In the genomic region with DNA sequence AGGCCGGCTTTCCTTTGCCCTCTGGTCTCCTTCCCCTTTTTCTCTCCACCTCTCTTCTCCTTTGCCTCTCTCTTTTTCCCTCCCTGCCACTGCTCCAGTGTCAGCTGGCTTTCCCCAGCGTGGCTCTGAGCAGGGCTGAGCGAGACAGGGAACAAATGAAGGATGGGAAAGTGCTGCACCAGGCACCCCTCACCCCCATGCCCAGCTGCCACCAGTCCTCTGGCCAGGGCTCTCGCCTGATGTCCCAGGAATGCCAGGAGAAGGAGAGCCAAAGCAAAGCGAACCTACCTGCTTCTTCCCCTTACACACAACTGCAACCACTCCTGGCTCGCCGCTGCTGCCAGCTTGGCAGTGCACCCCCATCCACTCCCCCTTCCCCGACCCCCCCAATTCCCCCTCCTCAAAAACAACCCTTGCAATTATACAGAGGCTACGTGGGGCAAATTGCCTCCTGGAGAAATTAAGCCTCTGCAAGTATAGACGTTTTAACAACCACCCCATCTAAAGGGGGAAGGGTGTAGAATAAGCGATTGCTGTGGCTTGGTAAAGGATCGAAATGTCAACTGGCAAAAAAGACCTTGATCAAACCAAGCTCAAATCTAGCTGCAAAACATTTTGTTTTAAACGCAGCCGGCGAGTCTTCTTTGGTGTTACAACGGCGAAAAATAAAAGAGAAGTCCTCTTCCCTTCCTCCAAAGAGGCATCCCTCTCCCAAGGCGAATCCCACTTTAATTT, we compare ENCODE assay signal across 10 cellular contexts. TPM values are rescaled to one million over a fixed set of nuclear protein-coding genes. Genes with fewer than 3 reads are reported as not detected.
DNase-seq lines count a peak whose midpoint lies in the region; ATAC-seq and TF ChIP-seq lines count a peak whose summit lies in the region.
"Had no signal": no experiment of that assay in that cellular context is flagged by ENCODE, and none has a peak within 500 bp of the region (broad histone marks: within the 10 kb centered on the region; RNA-seq: fewer than 3 reads in every experiment).

No MANE protein-coding gene starts in this region.

- TF ChIP-seq POLR2A in stomach (IDR thresholded peaks at IDR 0.05): no peak

- POLR2A ChIA-PET in activated CD4-positive, alpha-beta memory T cell treated with anti-CD3 and anti-CD28 coated beads for 36 hours (lab: Charles Lee): interaction anchor here (0.7 to 19.8 kb wide), 14 partner anchors 7 to 1291 kb away, joined by 3 to 425 read pairs (median 9); no protein-coding TSS in a partner anchor

- no peak for TF ChIP-seq EP300 in stomach (IDR thresholded peaks at IDR 0.05)

- H3K4me1 Mint-ChIP-seq in activated CD4-positive, alpha-beta memory T cell treated with anti-CD3 and anti-CD28 coated beads for 36 hours (ENCODE audit: low read depth): peaks cover 40% of the 10 kb centered on the region

- H3K36me3 ChIP-seq in iPS DF 6.9 (ENCODE audit: control insufficient read depth, insufficient read depth, low read length) (no peaks in the 10 kb centered on the region), stomach (no peaks in the 10 kb centered on the region)
- H3K36me3 ChIP-seq: BE2C had no signal

- no peak for TF ChIP-seq CTCF in stomach (IDR thresholded peaks at IDR 0.05)

- CTCF ChIA-PET in activated CD4-positive, alpha-beta memory T cell treated with anti-CD3 and anti-CD28 coated beads for 36 hours (lab: Charles Lee): interaction anchor here (0.6 to 10.4 kb wide), 10 partner anchors 11 to 1291 kb away, joined by 3 to 130 read pairs (median 22); no protein-coding TSS in a partner anchor

- intact Hi-C loops in activated CD4-positive, alpha-beta memory T cell treated with anti-CD3 and anti-CD28 coated beads for 36 hours (cut with micrococcal nuclease): loop anchor here (1.0 to 10.0 kb wide), 7 partner anchors 9 to 1812 kb away; partner anchors contain the start of gene EVL
- intact Hi-C loops in stomach (cut with DNase I; ENCODE audit: low total_unique reads): no loop called here

- ATAC-seq in HG02623 (IDR thresholded peaks at IDR 0.05; ENCODE audit: unreplicated experiment): no peak

- H3K36me3 Mint-ChIP-seq in activated CD4-positive, alpha-beta memory T cell treated with anti-CD3 and anti-CD28 coated beads for 36 hours: peaks cover 45% of the 10 kb centered on the region

- H3K4me3 ChIP-seq in iPS DF 6.9 (ENCODE audit: low read length) (peak overlapping the region; percentile 10; the same call in 1 of the 2 replicates), stomach (peak overlapping the region in 3 of 4 donors; percentile 42 to 54 (median 45))

- 100% methylated on average over 1 of the region's 18 CpGs for WGBS in iPS DF 6.9 (ENCODE audit: insufficient coverage, insufficient read length)
- WGBS in stomach, 5 donors: 9 to 14% (median 12%) methylated on average over 18 of the region's 18 CpGs

- no peaks in the 10 kb centered on the region for H3K9me3 Mint-ChIP-seq in activated CD4-positive, alpha-beta memory T cell treated with anti-CD3 and anti-CD28 coated beads for 36 hours

- H3K27me3 Mint-ChIP-seq in activated CD4-positive, alpha-beta memory T cell treated with anti-CD3 and anti-CD28 coated beads for 36 hours: peaks cover 1% of the 10 kb centered on the region

- H3K4me1 ChIP-seq in iPS DF 6.9 (ENCODE audit: control insufficient read depth, insufficient read depth, low read length) (peaks cover 4% of the 10 kb centered on the region; the same call in 1 of the 2 replicates), stomach (peaks cover 32 to 54% (median 47%) of the 10 kb centered on the region in 4 donors)
- H3K4me1 ChIP-seq: BE2C had no signal

- H3K4me3 Mint-ChIP-seq in activated CD4-positive, alpha-beta memory T cell treated with anti-CD3 and anti-CD28 coated beads for 36 hours: peak overlapping the region; percentile 96

- peak; percentile 81 for DNase-seq in activated CD8-positive, alpha-beta memory T cell treated with anti-CD3 and anti-CD28 coated beads for 24 hours
- DNase-seq in activated CD8-positive, alpha-beta memory T cell treated with anti-CD3 and anti-CD28 coated beads, Interleukin-2, amount 50 U/mL, for 4 hours: no peak
- peak; percentile 27 for DNase-seq in activated CD4-positive, alpha-beta memory T cell treated with anti-CD3 and anti-CD28 coated beads for 36 hours
- no peak for DNase-seq in iPS DF 6.9 (ENCODE audit: low read depth, low spot score)
- no peak for DNase-seq in stomach
- no peak for DNase-seq in NCI-H2196 (lab: John Stamatoyannopoulos, UW; ENCODE audit: unreplicated experiment)
- no peak for DNase-seq in globus pallidus (ENCODE audit: low spot score)
- DNase-seq: amniotic stem cell, BE2C had no signal

- H3K27ac ChIP-seq in iPS DF 6.9 (ENCODE audit: low read length): no peak overlapping the region
- peak overlapping the region in 4 of 5 donors; percentile 27 to 47 (median 40) for H3K27ac ChIP-seq in stomach

- peak overlapping the region; percentile 100 for H3K27ac Mint-ChIP-seq in activated CD4-positive, alpha-beta memory T cell treated with anti-CD3 and anti-CD28 coated beads for 36 hours

- H3K9me3 ChIP-seq in iPS DF 6.9 (ENCODE audit: control insufficient read depth, insufficient read depth, low read length) (no peaks in the 10 kb centered on the region), stomach (no peaks in the 10 kb centered on the region)
- H3K9me3 ChIP-seq: BE2C had no signal

- H3K27me3 ChIP-seq in iPS DF 6.9 (ENCODE audit: control insufficient read depth, insufficient read depth, low read length) (no peaks in the 10 kb centered on the region), stomach (peaks cover 39 to 100% (median 74%) of the 10 kb centered on the region in 3 donors)

RNA-seq across cellular contexts. Expression of gene BCL11B, which starts 3.1 kb away (rescaled TPM):
- 10 to 100 TPM; 48.9 to 49.1 TPM for total RNA-seq in activated CD4-positive, alpha-beta memory T cell treated with anti-CD3 and anti-CD28 coated beads for 36 hours
- total RNA-seq in stomach: 1 to 10 TPM in 4 of 5 donors, not detected in 1; 1.3 to 9.6 (median 2.0) TPM
- under 1 TPM; 0.15 to 0.90 (median 0.19) TPM for polyA plus RNA-seq in stomach

Comparison
In these comparisons a context has a peak if more than half of its experiments do, and no peak if none do; other contexts are left out.
1. DNase-seq: peak in activated CD8-positive, alpha-beta memory T cell treated with anti-CD3 and anti-CD28 coated beads for 24 hours (single experiment) and activated CD4-positive, alpha-beta memory T cell treated with anti-CD3 and anti-CD28 coated beads for 36 hours (single experiment); none in activated CD8-positive, alpha-beta memory T cell treated with anti-CD3 and anti-CD28 coated beads, Interleukin-2, amount 50 U/mL, for 4 hours (single experiment), iPS DF 6.9 (single experiment), stomach (single experiment), NCI-H2196 (single experiment) and globus pallidus (single experiment).
2. RNA of gene BCL11B, which starts 3.1 kb away (total RNA-seq): 48.9 to 49.1 TPM in activated CD4-positive, alpha-beta memory T cell treated with anti-CD3 and anti-CD28 coated beads for 36 hours; 1.3 to 9.6 TPM in stomach; every median in the first group is over 4 times any median in the second.